Comparison of ENCODE assay signal across 1 cellular context in genomic region chr20:916825-917224, GRCh38.
A peak's percentile ranks its signal among the peaks of the same experiment; 100 is the strongest.
TF ChIP-seq lines count a peak whose summit lies in the region.

No MANE protein-coding gene starts in this region.

TF ChIP-seq in HEK293, 187 proteins besides CTCF, POLR2A, EP300 and RAD21 (continued from another document):
- TF ChIP-seq PRDM10 (tag by site-specific recombination; IDR thresholded peaks at IDR 0.05), result 0 out of 2 replicates have a peak, but pooled peaks have one; percentile 27
- TF ChIP-seq ZNF24 (tag by site-specific recombination; IDR thresholded peaks at IDR 0.05), result no peak
- TF ChIP-seq ZNF488 (tag by site-specific recombination; IDR thresholded peaks at IDR 0.05), result no peak
